ENCODE assay signal across 9 cellular contexts in the genomic region with DNA sequence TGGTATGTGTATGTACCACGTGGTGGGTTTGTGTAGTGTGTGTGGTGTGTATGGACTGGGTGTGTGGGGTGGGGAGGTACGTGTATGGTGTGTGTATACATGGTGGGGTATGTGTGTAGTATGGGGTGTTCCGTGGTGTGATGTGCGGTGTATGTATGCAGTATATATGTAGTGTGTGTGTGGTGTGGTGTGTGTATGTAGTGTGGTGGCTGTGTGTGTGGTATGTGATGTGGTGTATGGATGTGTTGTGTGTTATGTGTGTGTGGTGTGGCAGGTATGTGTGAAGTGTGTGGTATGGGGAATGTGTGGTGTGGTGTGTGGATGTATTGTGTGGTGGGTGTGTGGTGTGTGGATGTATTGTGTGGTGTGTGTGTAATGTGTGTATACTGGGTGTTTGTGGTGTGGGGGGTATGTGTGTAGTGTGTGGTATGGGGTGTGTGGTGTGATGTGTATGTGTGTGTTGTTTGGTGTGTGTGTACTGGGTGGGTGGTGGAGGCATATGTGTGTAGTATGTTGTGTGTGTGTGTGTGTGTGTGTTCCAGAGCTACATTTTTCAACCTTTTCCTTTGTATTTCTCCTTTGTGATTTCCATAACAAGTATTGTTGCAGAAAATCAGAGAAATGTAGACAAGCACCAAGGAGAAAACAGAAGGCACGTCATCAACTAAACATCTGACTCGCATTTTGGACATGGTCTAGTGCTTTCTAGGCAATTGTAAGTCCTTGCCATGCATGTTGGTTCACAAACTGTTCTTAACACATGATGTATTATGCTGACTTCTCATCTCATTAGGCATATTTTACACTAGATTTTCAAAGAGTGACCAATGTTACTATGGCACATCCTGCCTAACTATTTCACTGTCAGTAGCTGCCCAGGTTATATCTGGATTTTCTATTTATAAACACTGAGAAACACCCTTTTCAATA. TPM values are rescaled to one million over a fixed set of nuclear protein-coding genes. Genes with fewer than 3 reads are reported as not detected.
DNase-seq lines count a peak whose midpoint lies in the region; ATAC-seq, FAIRE-seq and TF ChIP-seq lines count a peak whose summit lies in the region.
"Had no signal": no experiment of that assay in that cellular context is flagged by ENCODE, and none has a peak within 500 bp of the region (broad histone marks: within the 10 kb centered on the region; RNA-seq: fewer than 3 reads in every experiment).

No MANE protein-coding gene starts in this region.

- no peak overlapping the region for H3K27ac ChIP-seq in HepG2 (ENCODE audit: extremely low read length, insufficient read depth, low read length)
- H3K27ac ChIP-seq in right lobe of liver, result no peak overlapping the region
- H3K27ac ChIP-seq in Karpas-422 (ENCODE audit: low read length), result no peak overlapping the region
- H3K27ac ChIP-seq in gastroesophageal sphincter, result no peak overlapping the region
- no peak overlapping the region for H3K27ac ChIP-seq in MM.1S (ENCODE audit: low read length)
- H3K27ac ChIP-seq: colonic mucosa had no signal

- TF ChIP-seq EP300 in HepG2 (IDR thresholded peaks at IDR 0.05; ENCODE audit: low read depth in 2 of 2, low read length in 2 of 2) (no peak), HepG2 (CRISPR knock-in tag; IDR thresholded peaks at IDR 0.05; ENCODE audit: borderline replicate concordance) (no peak), gastroesophageal sphincter (IDR thresholded peaks at IDR 0.05) (no peak)

- H3K9ac ChIP-seq in HepG2 (ENCODE audit: insufficient read depth, low read depth, low read length) (no peak overlapping the region), Karpas-422 (ENCODE audit: low read length) (peak overlapping the region; percentile 66), MM.1S (ENCODE audit: low read length) (no peak overlapping the region)

- CTCF ChIA-PET in HepG2 (lab: Yijun Ruan, JAX; ENCODE audit: low intra/inter-chr PET ratio, low total read pairs), result no interaction called here

- TF ChIP-seq RAD21 in HepG2 (CRISPR knock-in tag; IDR thresholded peaks at IDR 0.05), result no peak

- ATAC-seq in HepG2, result no peak
- ATAC-seq in right lobe of liver, result no peak
- ATAC-seq in gastroesophageal sphincter, result no peak

- H3K27me3 ChIP-seq in HepG2 (ENCODE audit: control insufficient read depth in 1 of 2, insufficient read depth in 2 of 2, low read length in 2 of 2) (peaks cover 2 to 12% of the 10 kb centered on the region in 2 experiments; a peak in 2 of 5 replicates), right lobe of liver (no peaks in the 10 kb centered on the region), Karpas-422 (ENCODE audit: low read length) (no peaks in the 10 kb centered on the region), gastroesophageal sphincter (no peaks in the 10 kb centered on the region), MM.1S (replicated peaks; ENCODE audit: insufficient read depth, low read length) (no peaks in the 10 kb centered on the region)
- H3K27me3 ChIP-seq: colonic mucosa had no signal

- H3K4me2 ChIP-seq in HepG2 (ENCODE audit: low read depth, low read length) (no peak overlapping the region), Karpas-422 (ENCODE audit: low read depth, low read length, poor library complexity, severe bottlenecking) (peak overlapping the region; percentile 70), MM.1S (ENCODE audit: low read depth, low read length) (no peak overlapping the region)

- H3K9me3 ChIP-seq in HepG2 (ENCODE audit: low read length) (no peaks in the 10 kb centered on the region), right lobe of liver (no peaks in the 10 kb centered on the region), Karpas-422 (ENCODE audit: low read length) (no peaks in the 10 kb centered on the region), gastroesophageal sphincter (peaks cover 0 to 9% (median 0%) of the 10 kb centered on the region in 3 donors), MM.1S (replicated peaks; ENCODE audit: insufficient read depth, low read length) (no peaks in the 10 kb centered on the region)
- H3K9me3 ChIP-seq: colonic mucosa had no signal

- H3K4me1 ChIP-seq in HepG2 (ENCODE audit: insufficient read depth, low read length) (no peaks in the 10 kb centered on the region), right lobe of liver (no peaks in the 10 kb centered on the region), Karpas-422 (ENCODE audit: low read length) (peaks cover 20% of the 10 kb centered on the region), gastroesophageal sphincter (peaks cover 0 to 5% (median 0%) of the 10 kb centered on the region in 3 donors), MM.1S (ENCODE audit: low read length) (peaks cover 4% of the 10 kb centered on the region)
- H3K4me1 ChIP-seq: colonic mucosa had no signal

- POLR2A ChIA-PET in HepG2 (lab: Yijun Ruan, JAX), result no interaction called here

- DNase-seq in HepG2 (ENCODE audit: low spot score) (no peak), right lobe of liver (no peak), Karpas-422 (no peak), epithelial cell of proximal tubule (ENCODE audit: low read depth) (peak; percentile 97), urothelium cell line (ENCODE audit: low spot score) (no peak), MM.1S (no peak), globus pallidus (ENCODE audit: low spot score) (no peak)
- DNase-seq: colonic mucosa had no signal

- intact Hi-C loops in HepG2 (cut with micrococcal nuclease; ENCODE audit: unreplicated experiment) (no loop called here), right lobe of liver (cut with DNase I) (no loop called here)

- no peaks in the 10 kb centered on the region for H4K20me1 ChIP-seq in HepG2 (ENCODE audit: insufficient read depth, low read length)
- no peaks in the 10 kb centered on the region; the same call in 1 of the 2 replicates for H4K20me1 ChIP-seq in Karpas-422 (ENCODE audit: insufficient read depth, low read depth, low read length)
- peaks cover 73% of the 10 kb centered on the region for H4K20me1 ChIP-seq in MM.1S (ENCODE audit: insufficient read depth, low read length)

- TF ChIP-seq CTCF in HepG2 (CRISPR knock-in tag; IDR thresholded peaks at IDR 0.05) (no peak), right lobe of liver (IDR thresholded peaks at IDR 0.05) (no peak), epithelial cell of proximal tubule (conservative IDR thresholded peaks at IDR 0.05; ENCODE audit: low read depth, low read length) (no peak), gastroesophageal sphincter (IDR thresholded peaks at IDR 0.05) (no peak), MM.1S (IDR thresholded peaks at IDR 0.05; ENCODE audit: low read length) (no peak)

- no TSS peak for BruUV-seq in HepG2 (replicated peaks; lab: Mats Ljungman, UMichigan)

- no peaks in the 10 kb centered on the region for H3F3A ChIP-seq in MM.1S (ENCODE audit: insufficient read depth, low read length)

- 44% methylated on average over 6 of the region's 6 CpGs for WGBS in HepG2 (ENCODE audit: low lambda C conversion rate)
- 79% methylated on average over 6 of the region's 6 CpGs for WGBS in right lobe of liver (ENCODE audit: insufficient coverage, low coverage, low lambda C conversion rate, missing lambda C conversion rate)
- WGBS in gastroesophageal sphincter (ENCODE audit: low coverage in 1 of 2), 2 donors, result 81 to 85% methylated on average over 6 of the region's 6 CpGs

- TF ChIP-seq POLR2A in HepG2 (IDR thresholded peaks at IDR 0.05; ENCODE audit: insufficient read depth in 1 of 2, low read depth in 2 of 2, low read length in 2 of 2) (no peak), right lobe of liver (IDR thresholded peaks at IDR 0.05) (no peak), gastroesophageal sphincter (IDR thresholded peaks at IDR 0.05) (no peak)

- in situ Hi-C loops in HepG2 (cut with HindIII; ENCODE audit: extremely low pct_ligation_motif_present, low pct_unique_long_range_greater_than_20kb), result no loop called here

- FAIRE-seq in HepG2 (lab: Jason Lieb, UNC), result no peak
- peak; percentile 97 for FAIRE-seq in urothelium cell line (lab: Jason Lieb, UNC)

- H2AFZ ChIP-seq in HepG2 (ENCODE audit: low read length), result no peak overlapping the region
- H2AFZ ChIP-seq in Karpas-422 (ENCODE audit: low read length), result peak overlapping the region; percentile 91; the same call in 1 of the 2 replicates
- H2AFZ ChIP-seq in MM.1S (ENCODE audit: low read length), result no peak overlapping the region

- H3K79me2 ChIP-seq in HepG2 (ENCODE audit: insufficient read depth, low read length) (no peaks in the 10 kb centered on the region), Karpas-422 (ENCODE audit: low read length) (no peaks in the 10 kb centered on the region), MM.1S (ENCODE audit: low read length) (peaks cover 94% of the 10 kb centered on the region)

- no peaks in the 10 kb centered on the region for H3K36me3 ChIP-seq in HepG2 (replicated peaks in 1 of 2; ENCODE audit: control insufficient read depth in 1 of 2, insufficient read depth in 2 of 2, low read length in 2 of 2)
- H3K36me3 ChIP-seq in right lobe of liver, result no peaks in the 10 kb centered on the region
- no peaks in the 10 kb centered on the region for H3K36me3 ChIP-seq in Karpas-422 (ENCODE audit: insufficient read depth, low read length)
- no peaks in the 10 kb centered on the region for H3K36me3 ChIP-seq in gastroesophageal sphincter
- H3K36me3 ChIP-seq in MM.1S (replicated peaks; ENCODE audit: insufficient read depth, low read length), result peaks cover 3% of the 10 kb centered on the region; the same call in 1 of the 2 replicates
- H3K36me3 ChIP-seq: colonic mucosa had no signal

- H3K4me3 ChIP-seq in HepG2 (replicated peaks in 1 of 3; ENCODE audit: insufficient read depth in 1 of 3, low read depth in 2 of 3, low read length in 3 of 3), result no peak overlapping the region
- no peak overlapping the region for H3K4me3 ChIP-seq in right lobe of liver
- peak overlapping the region; percentile 63 for H3K4me3 ChIP-seq in Karpas-422 (ENCODE audit: low read length)
- H3K4me3 ChIP-seq in epithelial cell of proximal tubule (ENCODE audit: low read depth, low read length), result peak overlapping the region; percentile 36
- H3K4me3 ChIP-seq in gastroesophageal sphincter, result no peak overlapping the region
- H3K4me3 ChIP-seq in MM.1S (ENCODE audit: low read length), result no peak overlapping the region
- H3K4me3 ChIP-seq: colonic mucosa had no signal

- H3K9me2 ChIP-seq in Karpas-422 (replicated peaks; ENCODE audit: insufficient read depth, low read length) (no peaks in the 10 kb centered on the region), MM.1S (replicated peaks; ENCODE audit: insufficient read depth, low read length) (no peaks in the 10 kb centered on the region)

RNA-seq across cellular contexts. Expression of a gene that starts 13.2 kb away (rescaled TPM):
- total RNA-seq in HepG2 (2016; rRNA removed; fragmentation: Illumina TruSeq; extraction: Trizol) (0.07 and 0.13 TPM in 2 replicates), right lobe of liver (1 to 10 TPM; 2.0 to 7.5 (median 3.5) TPM), epithelial cell of proximal tubule (8.0 and 12.3 TPM in 2 replicates), gastroesophageal sphincter (10 to 100 TPM in 1 of 4 donors, 1 to 10 TPM in 3; 4.4 to 12.0 (median 6.5) TPM)
- 0.26 TPM in 1 of 2 replicates, not detected in the other for total RNA-seq in HepG2 (2016; cell fraction: cytosol; rRNA removed; fragmentation: Illumina TruSeq; extraction: Trizol; ENCODE audit: low read depth)
- 0.10 and 0.13 TPM in 2 replicates for total RNA-seq in HepG2 (2016; cell fraction: insoluble cytoplasmic fraction; rRNA removed; fragmentation: Illumina TruSeq; extraction: Trizol)
- 0.07 and 0.28 TPM in 2 replicates for total RNA-seq in HepG2 (2016; cell fraction: membrane; rRNA removed; fragmentation: Illumina TruSeq; extraction: Trizol)
- 0.44 and 0.87 TPM in 2 replicates for total RNA-seq in HepG2 (2016; cell fraction: nucleus; rRNA removed; fragmentation: Illumina TruSeq; extraction: Trizol)
- polyA plus RNA-seq in HepG2 (2011; rRNA removed), result 0.16 and 0.17 TPM in 2 replicates
- 0.12 and 0.23 TPM in 2 replicates for polyA plus RNA-seq in HepG2 (2011; cell fraction: cytosol; rRNA removed)
- polyA plus RNA-seq in HepG2 (2011; cell fraction: nucleus; rRNA removed), result 0.97 and 1.2 TPM in 2 replicates
- 0.85 and 1.2 TPM in 2 replicates for polyA plus RNA-seq in HepG2 (2012)
- 0.08 TPM in 1 of 2 replicates, not detected in the other for polyA plus RNA-seq in HepG2 (2016; cell fraction: cytosol; fragmentation: Illumina TruSeq; extraction: Trizol; ENCODE audit: low read depth)
- polyA plus RNA-seq in HepG2 (2016; cell fraction: insoluble cytoplasmic fraction; fragmentation: Illumina TruSeq; extraction: Trizol; ENCODE audit: low read depth), result 0.10 and 0.16 TPM in 2 replicates
- 0.08 and 0.11 TPM in 2 replicates for polyA plus RNA-seq in HepG2 (2016; cell fraction: membrane; fragmentation: Illumina TruSeq; extraction: Trizol; ENCODE audit: low read depth)
- polyA plus RNA-seq in HepG2 (2016; cell fraction: nucleus; fragmentation: Illumina TruSeq; extraction: Trizol; ENCODE audit: insufficient read depth, low read depth), result 0.31 and 0.86 TPM in 2 replicates
- polyA minus RNA-seq in HepG2 (2011; rRNA and poly(A)+ RNA removed; ENCODE audit: low replicate concordance), result 0.38 and 11.1 TPM in 2 replicates
- polyA minus RNA-seq in HepG2 (2011; cell fraction: cytosol; rRNA and poly(A)+ RNA removed), result 2.1 TPM in 1 of 2 replicates, not detected in the other
- 0.26 and 0.87 TPM in 2 replicates for polyA minus RNA-seq in HepG2 (2011; cell fraction: nucleus; rRNA and poly(A)+ RNA removed)
- total RNA-seq in Karpas-422 (2014; rRNA removed; shearing (Covaris generic); ENCODE audit: low replicate concordance), result 2.3 and 5.3 TPM in 2 replicates

Comparison
In these comparisons a context has a peak if more than half of its experiments do, and no peak if none do; other contexts are left out.
1. H3K4me3 ChIP-seq: peak in Karpas-422 (single experiment) and epithelial cell of proximal tubule (single experiment); none in HepG2 (0 of 3), right lobe of liver (0 of 3), gastroesophageal sphincter (0 of 2) and MM.1S (single experiment).